24 cellular contexts compared by ENCODE assay signal in the genomic region with DNA sequence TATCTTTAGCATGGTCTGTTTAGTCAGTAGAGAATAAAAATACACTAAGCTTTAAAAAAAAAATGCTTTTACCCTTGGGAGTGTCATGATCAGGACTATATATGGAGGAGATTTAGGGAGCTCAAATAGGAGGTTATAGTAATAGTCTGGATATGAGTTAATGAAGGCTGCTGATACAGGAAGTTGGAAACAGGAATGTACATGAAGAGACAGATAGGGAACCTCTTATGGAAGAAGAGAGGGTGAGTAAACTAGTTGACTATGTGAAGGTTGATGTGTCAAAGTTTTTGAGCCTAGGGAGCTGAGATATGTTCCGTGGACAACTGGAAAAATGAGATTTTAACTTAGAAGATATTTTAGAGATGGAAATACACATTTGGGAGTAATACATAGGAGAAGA.
DNase-seq lines count a peak whose midpoint lies in the region; ATAC-seq and TF ChIP-seq lines count a peak whose summit lies in the region.
"Had no signal": no experiment of that assay in that cellular context is flagged by ENCODE, and none has a peak within 500 bp of the region (broad histone marks: within the 10 kb centered on the region; RNA-seq: fewer than 3 reads in every experiment).

No MANE protein-coding gene starts in this region.

- H3K4me1 Mint-ChIP-seq in chondrocyte (ENCODE audit: low read depth), result peaks cover 34% of the 10 kb centered on the region
- H3K4me1 Mint-ChIP-seq: CD4-positive, alpha-beta memory T cell had no signal

- POLR2A ChIA-PET in PC-3 (lab: Charles Lee; ENCODE audit: unreplicated experiment), result no interaction called here

- no peaks in the 10 kb centered on the region for H3K79me2 ChIP-seq in PC-3 (ENCODE audit: low read length)

- H3K4me3 ChIP-seq in PC-3 (ENCODE audit: low read length), result no peak overlapping the region
- H3K4me3 ChIP-seq in left lung, result no peak overlapping the region
- no peak overlapping the region for H3K4me3 ChIP-seq in tibial artery
- H3K4me3 ChIP-seq: PC-9 had no signal

- ATAC-seq in PC-3 (no peak), left lung (peak; percentile 21), SK-N-SH treated with all-trans-retinoic acid at 6 μM for 48 hours (no peak)
- ATAC-seq: HCT116 had no signal

- H3K36me3 ChIP-seq in PC-3 (ENCODE audit: low read depth, low read length) (no peaks in the 10 kb centered on the region), left lung (no peaks in the 10 kb centered on the region), tibial artery (no peaks in the 10 kb centered on the region)

- CTCF ChIA-PET in PC-3 (lab: Charles Lee), result no interaction called here

- no TSS peak for BruUV-seq in PC-3 (replicated peaks; lab: Mats Ljungman, UMichigan)

- H4K20me1 ChIP-seq in PC-3 (ENCODE audit: low read length), result no peaks in the 10 kb centered on the region

- intact Hi-C loops in PC-3 (cut with micrococcal nuclease) (loop anchor here (5.0 kb wide), 1 partner anchor 322 kb away; no protein-coding TSS in a partner anchor), left lung (cut with DNase I) (no loop called here), tibial artery (cut with DNase I; ENCODE audit: low total_unique reads) (no loop called here)

- no peak overlapping the region for H3K27ac ChIP-seq in PC-3 (ENCODE audit: low read length)
- H3K27ac ChIP-seq in left lung, result peak overlapping the region in 1 of 2 donors; percentile 43
- no peak overlapping the region for H3K27ac ChIP-seq in tibial artery
- H3K27ac ChIP-seq: PC-9 had no signal

- H3K27ac Mint-ChIP-seq in chondrocyte (ENCODE audit: unreplicated experiment), result peak overlapping the region; percentile 68
- H3K27ac Mint-ChIP-seq: CD4-positive, alpha-beta memory T cell had no signal

- no peaks in the 10 kb centered on the region for H3K36me3 Mint-ChIP-seq in chondrocyte (ENCODE audit: low read depth)
- H3K36me3 Mint-ChIP-seq: CD4-positive, alpha-beta memory T cell had no signal

- H3K9me2 ChIP-seq in PC-3 (replicated peaks; ENCODE audit: low read length), result peaks cover 9% of the 10 kb centered on the region

- no peak overlapping the region for H2AFZ ChIP-seq in PC-3 (ENCODE audit: low read length)
- H2AFZ ChIP-seq: PC-9 had no signal

- no peaks in the 10 kb centered on the region for H3K27me3 Mint-ChIP-seq in chondrocyte (ENCODE audit: low read depth)
- H3K27me3 Mint-ChIP-seq: CD4-positive, alpha-beta memory T cell had no signal

- no peak overlapping the region; the same call in 1 of the 2 replicates for H3K4me2 ChIP-seq in PC-3 (ENCODE audit: low read length)
- H3K4me2 ChIP-seq: PC-9 had no signal

- H3K4me3 Mint-ChIP-seq in chondrocyte (ENCODE audit: unreplicated experiment), result no peak overlapping the region
- H3K4me3 Mint-ChIP-seq: CD4-positive, alpha-beta memory T cell had no signal

- no peaks in the 10 kb centered on the region for H3F3A ChIP-seq in PC-3 (ENCODE audit: low read length, unreplicated experiment)

- H3K27me3 ChIP-seq in PC-3 (ENCODE audit: low read length) (no peaks in the 10 kb centered on the region), left lung (no peaks in the 10 kb centered on the region), tibial artery (no peaks in the 10 kb centered on the region)

- peaks cover 15% of the 10 kb centered on the region for H3K4me1 ChIP-seq in PC-3 (ENCODE audit: insufficient read depth, low read length)
- no peaks in the 10 kb centered on the region for H3K4me1 ChIP-seq in left lung
- peaks cover 0 to 50% (median 16%) of the 10 kb centered on the region in 4 donors for H3K4me1 ChIP-seq in tibial artery

- TF ChIP-seq CTCF in PC-3 (conservative IDR thresholded peaks at IDR 0.05; ENCODE audit: low read depth, low read length) (no peak), chondrocyte (IDR thresholded peaks at IDR 0.05) (no peak), left lung (IDR thresholded peaks at IDR 0.05) (no peak), tibial artery (IDR thresholded peaks at IDR 0.05) (no peak)

- H3K9me3 ChIP-seq in PC-3 (ENCODE audit: low read length) (no peaks in the 10 kb centered on the region), left lung (no peaks in the 10 kb centered on the region), tibial artery (no peaks in the 10 kb centered on the region)

- DNase-seq in EH (ENCODE audit: low read depth) (peak; percentile 39), PC-3 (peak; percentile 33), chondrocyte (ENCODE audit: low spot score) (no peak), left lung (no peak), tibial artery (no peak), EL (no peak)
- DNase-seq: C1 segment of cervical spinal cord; CD4-positive, alpha-beta memory T cell; COR-L47; DMS79; Karpas-422; NCI-H1092; NCI-H1417 treated with DMSO at 0.1 percent for 48 hours; NCI-H1694 treated with DMSO at 0.1 percent for 48 hours; NCI-H2081; NCI-H2171; NCI-H446; NCI-H524 treated with DMSO at 0.1 percent for 48 hours; NCI-H774; NK-92 treated with Interleukin-12 subunit alpha and Interleukin-12 subunit beta, amount 100 ng/mL, for 24 hours; PC-9; Right ventricle myocardium superior had no signal

- H3K9ac ChIP-seq in PC-3 (ENCODE audit: low read length), result no peak overlapping the region

- no peaks in the 10 kb centered on the region for H3K9me3 Mint-ChIP-seq in chondrocyte (ENCODE audit: low read depth)

TF ChIP-seq in SK-N-SH treated with all-trans-retinoic acid at 6 μM for 48 hours, 23 proteins besides CTCF, POLR2A, EP300 and RAD21:
- no peak for TF ChIP-seq ARNTL (CRISPR knock-in tag; IDR thresholded peaks at IDR 0.05; ENCODE audit: borderline replicate concordance, low read depth)
- no peak for TF ChIP-seq ISL1 (CRISPR knock-in tag; IDR thresholded peaks at IDR 0.05)
- no peak for TF ChIP-seq RARB (CRISPR knock-in tag; IDR thresholded peaks at IDR 0.05)
TF ChIP-seq in SK-N-SH treated with all-trans-retinoic acid at 6 μM for 48 hours: peak in this region for 0.

Comparison
In these comparisons a context has a peak if more than half of its experiments do, and no peak if none do; other contexts are left out.
1. DNase-seq: peak in EH (single experiment) and PC-3 (single experiment); none in chondrocyte (single experiment), left lung (0 of 2), tibial artery (0 of 2) and EL (single experiment).